8 cellular contexts compared by ENCODE assay signal in genomic region chr16:4314532-4315184, GRCh38. TPM values are rescaled to one million over a fixed set of nuclear protein-coding genes. Genes with fewer than 3 reads are reported as not detected.
DNase-seq lines count a peak whose midpoint lies in the region; ATAC-seq and TF ChIP-seq lines count a peak whose summit lies in the region.

No MANE protein-coding gene starts in this region.

- H3K79me2 ChIP-seq in KMS-11 (ENCODE audit: insufficient read depth, low read depth): peaks cover 25% of the 10 kb centered on the region

- H3K27ac Mint-ChIP-seq in activated CD8-positive, alpha-beta T cell treated with anti-CD3 and anti-CD28 coated beads for 36 hours: peak overlapping the region; percentile 72

- peak overlapping the region; percentile 77 for H2AFZ ChIP-seq in KMS-11 (ENCODE audit: low read depth)

- peak overlapping the region; percentile 65 for H3K9ac ChIP-seq in KMS-11
- peak overlapping the region; percentile 49 for H3K9ac ChIP-seq in rectal smooth muscle tissue (ENCODE audit: low read length)

- no peaks in the 10 kb centered on the region for H3K36me3 Mint-ChIP-seq in activated CD8-positive, alpha-beta T cell treated with anti-CD3 and anti-CD28 coated beads for 36 hours (ENCODE audit: low read depth)

- H3K4me3 Mint-ChIP-seq in activated CD8-positive, alpha-beta T cell treated with anti-CD3 and anti-CD28 coated beads for 36 hours: peak overlapping the region; percentile 79

- no peaks in the 10 kb centered on the region for H4K20me1 ChIP-seq in KMS-11 (ENCODE audit: insufficient read depth)

- H3K4me1 ChIP-seq in KMS-11 (ENCODE audit: low read depth, poor library complexity, severe bottlenecking) (peaks cover 38% of the 10 kb centered on the region), foreskin keratinocyte (peaks cover 11% of the 10 kb centered on the region), rectal smooth muscle tissue (ENCODE audit: control insufficient read depth, insufficient read depth, low read length) (peaks cover 22% of the 10 kb centered on the region)

- no peaks in the 10 kb centered on the region for H3K36me3 ChIP-seq in KMS-11 (ENCODE audit: insufficient read depth)
- no peaks in the 10 kb centered on the region for H3K36me3 ChIP-seq in rectal smooth muscle tissue (ENCODE audit: control insufficient read depth, insufficient read depth, low read length)

- H3K4me2 ChIP-seq in KMS-11: peak overlapping the region; percentile 88

- peak overlapping the region; percentile 30; the same call in 1 of the 2 replicates for H3K27ac ChIP-seq in KMS-11
- H3K27ac ChIP-seq in foreskin keratinocyte: no peak overlapping the region
- H3K27ac ChIP-seq in rectal smooth muscle tissue (ENCODE audit: low read depth, low read length): peak overlapping the region; percentile 96

- no peaks in the 10 kb centered on the region for H3K27me3 ChIP-seq in KMS-11 (ENCODE audit: insufficient read depth, low read depth)
- H3K27me3 ChIP-seq in foreskin keratinocyte: no peaks in the 10 kb centered on the region
- peaks cover 11% of the 10 kb centered on the region for H3K27me3 ChIP-seq in rectal smooth muscle tissue (ENCODE audit: control insufficient read depth, insufficient read depth, low read length)

- TF ChIP-seq CTCF in KMS-11 (conservative IDR thresholded peaks at IDR 0.05; ENCODE audit: low read depth, low read length): peak; percentile 10; the same call in 1 of the 2 replicates
- no peak for TF ChIP-seq CTCF in activated CD8-positive, alpha-beta T cell treated with anti-CD3 and anti-CD28 coated beads for 36 hours (IDR thresholded peaks at IDR 0.05)
- TF ChIP-seq CTCF in foreskin keratinocyte (conservative IDR thresholded peaks at IDR 0.05): no peak

- peak; percentile 18 for DNase-seq in DMS 273 treated with DMSO at 0.1 percent for 48 hours (lab: John Stamatoyannopoulos, UW)
- DNase-seq in activated CD8-positive, alpha-beta T cell treated with anti-CD3 and anti-CD28 coated beads for 36 hours: peak; percentile 53
- peak in 1 of 2 donors; percentile 64 for DNase-seq in foreskin keratinocyte
- DNase-seq in hippocampal formation (lab: John Stamatoyannopoulos, UW): no peak
- no peak for DNase-seq in AG20443 (ENCODE audit: low spot score)

- peaks cover 16% of the 10 kb centered on the region for H3K27me3 Mint-ChIP-seq in activated CD8-positive, alpha-beta T cell treated with anti-CD3 and anti-CD28 coated beads for 36 hours

- H3K4me3 ChIP-seq in KMS-11 (IDR thresholded peaks at IDR 0.05; ENCODE audit: insufficient read depth, low read depth, low read length) (no peak overlapping the region), rectal smooth muscle tissue (ENCODE audit: low read length) (peak overlapping the region; percentile 69)

- CTCF ChIA-PET in activated CD8-positive, alpha-beta T cell treated with anti-CD3 and anti-CD28 coated beads for 36 hours (lab: Charles Lee): interaction anchor here (1.0 kb wide), 1 partner anchor 13 kb away, joined by 6 read pairs; no protein-coding TSS in a partner anchor

- intact Hi-C loops in activated CD8-positive, alpha-beta T cell treated with anti-CD3 and anti-CD28 coated beads for 36 hours (cut with micrococcal nuclease): no loop called here

- H3K9me3 Mint-ChIP-seq in activated CD8-positive, alpha-beta T cell treated with anti-CD3 and anti-CD28 coated beads for 36 hours: no peaks in the 10 kb centered on the region

- POLR2A ChIA-PET in activated CD8-positive, alpha-beta T cell treated with anti-CD3 and anti-CD28 coated beads for 36 hours (lab: Charles Lee): interaction anchor here (0.7 to 1.2 kb wide), 2 partner anchors 44 to 81 kb away, joined by 3 to 4 read pairs; no protein-coding TSS in a partner anchor

- ATAC-seq in activated CD8-positive, alpha-beta T cell treated with anti-CD3 and anti-CD28 coated beads for 36 hours: no peak
- peak; percentile 9 for ATAC-seq in foreskin keratinocyte
- ATAC-seq in GM21825 (IDR thresholded peaks at IDR 0.05; ENCODE audit: unreplicated experiment): no peak

- peaks cover 12% of the 10 kb centered on the region for H3K4me1 Mint-ChIP-seq in activated CD8-positive, alpha-beta T cell treated with anti-CD3 and anti-CD28 coated beads for 36 hours (ENCODE audit: low read depth)

RNA-seq across cellular contexts. Expression of gene GLIS2, which starts 1.2 kb away (rescaled TPM):
- total RNA-seq in activated CD8-positive, alpha-beta T cell treated with anti-CD3 and anti-CD28 coated beads for 36 hours: under 1 TPM; 0.49 to 0.77 TPM
- total RNA-seq in foreskin keratinocyte: 5.0 and 5.3 TPM in 2 replicates
- polyA plus RNA-seq in foreskin keratinocyte: 9.5 TPM in 2 replicates

RNA-seq across cellular contexts. Expression of gene PAM16, which starts 36.5 kb away (rescaled TPM):
- total RNA-seq in activated CD8-positive, alpha-beta T cell treated with anti-CD3 and anti-CD28 coated beads for 36 hours: 10 to 100 TPM; 65.9 to 70.1 TPM
- total RNA-seq in foreskin keratinocyte: 42.8 and 49.2 TPM in 2 replicates
- 73.7 and 76.5 TPM in 2 replicates for polyA plus RNA-seq in foreskin keratinocyte

RNA-seq across cellular contexts. Expression of gene TFAP4, which starts 41.8 kb away (rescaled TPM):
- 10 to 100 TPM; 34.6 to 36.6 TPM for total RNA-seq in activated CD8-positive, alpha-beta T cell treated with anti-CD3 and anti-CD28 coated beads for 36 hours
- total RNA-seq in foreskin keratinocyte: 13.7 and 19.7 TPM in 2 replicates
- polyA plus RNA-seq in foreskin keratinocyte: 11.9 and 15.1 TPM in 2 replicates

RNA-seq across cellular contexts. Expression of gene VASN, which starts 57.0 kb away (rescaled TPM):
- total RNA-seq in activated CD8-positive, alpha-beta T cell treated with anti-CD3 and anti-CD28 coated beads for 36 hours: not detected
- total RNA-seq in foreskin keratinocyte: 1.8 and 2.3 TPM in 2 replicates
- 1.5 and 2.0 TPM in 2 replicates for polyA plus RNA-seq in foreskin keratinocyte

Comparison
In these comparisons a context has a peak if more than half of its experiments do, and no peak if none do; other contexts are left out.
1. DNase-seq: peak in DMS 273 treated with DMSO at 0.1 percent for 48 hours (single experiment) and activated CD8-positive, alpha-beta T cell treated with anti-CD3 and anti-CD28 coated beads for 36 hours (single experiment); none in hippocampal formation (0 of 2) and AG20443 (single experiment).